ENCODE assay signal across 36 cellular contexts in genomic region chr3:167609156-167609555, GRCh38. TPM values are rescaled to one million over a fixed set of nuclear protein-coding genes. Genes with fewer than 3 reads are reported as not detected.
"Had no signal": no experiment of that assay in that cellular context is flagged by ENCODE, and none has a peak within 500 bp of the region (broad histone marks: within the 10 kb centered on the region; RNA-seq: fewer than 3 reads in every experiment).

No MANE protein-coding gene starts in this region.

- ATAC-seq: activated CD4-positive, alpha-beta T cell treated with anti-CD3 and anti-CD28 coated beads for 36 hours; activated CD8-positive, alpha-beta memory T cell treated with anti-CD3 and anti-CD28 coated beads, Interleukin-2, amount 10 ng/mL, durations not matched to agents 7 days and 5 days; activated CD8-positive, alpha-beta T cell treated with anti-CD3 and anti-CD28 coated beads, Interleukin-2, amount 10 ng/mL, durations not matched to agents 7 days and 5 days; esophagus mucosa; heart right ventricle; T-helper 17 cell had no signal

- H3K27me3 Mint-ChIP-seq: activated CD4-positive, alpha-beta T cell treated with anti-CD3 and anti-CD28 coated beads, Interleukin-2, amount 10 ng/mL, durations not matched to agents 24 days and 14 days; activated CD8-positive, alpha-beta memory T cell treated with anti-CD3 and anti-CD28 coated beads, Interleukin-2, amount 10 ng/mL, durations not matched to agents 7 days and 5 days; activated naive CD4-positive, alpha-beta T cell treated with anti-CD3 and anti-CD28 coated beads, Interleukin-2, amount 10 ng/mL, durations not matched to agents 7 days and 5 days; activated naive CD8-positive, alpha-beta T cell; dendritic cell treated with granulocyte-macrophage colony-stimulating factor and Interleukin-4, amounts not matched to agents 40 ng/mL and 50 ng/mL, for 4 days had no signal

- H3K9me3 Mint-ChIP-seq: activated CD4-positive, alpha-beta memory T cell treated with anti-CD3 and anti-CD28 coated beads for 36 hours; activated CD4-positive, alpha-beta T cell treated with anti-CD3 and anti-CD28 coated beads, Interleukin-2, amount 10 ng/mL, durations not matched to agents 24 days and 14 days; activated naive CD4-positive, alpha-beta T cell treated with anti-CD3 and anti-CD28 coated beads, Interleukin-2, amount 10 ng/mL, durations not matched to agents 7 days and 5 days; activated T-helper 1 cell treated with anti-CD3 and anti-CD28 coated beads, Interleukin-12 subunit alpha, Interleukin-12 subunit beta, Interleukin-2, Interleukin-4 antibody, amounts not matched to agents 30 ng/mL and 10 ng/mL and 1 ng/mL, durations not matched to agents 14 hours and 24 hours and 36 hours; activated T-helper 2 cell treated with anti-CD3 and anti-CD28 coated beads, Interferon-gamma antibody, Interleukin-2, Interleukin-4, amounts not matched to agents 10 μg/mL and 5 μg/mL and 100 μg/mL, durations not matched to agents 14 hours and 24 hours and 36 hours; central memory CD8-positive, alpha-beta T cell; dendritic cell treated with granulocyte-macrophage colony-stimulating factor and Interleukin-4, amounts not matched to agents 40 ng/mL and 50 ng/mL, for 4 days; endodermal cell; T-helper 2 cell treated with Interferon-gamma antibody and Interleukin-4, amounts not matched to agents 5 μg/mL and 100 μg/mL, for 36 hours had no signal

- H3K4me1 ChIP-seq: heart right ventricle had no signal

- H3K4me1 Mint-ChIP-seq: activated CD4-positive, alpha-beta T cell treated with anti-CD3 and anti-CD28 coated beads for 36 hours; activated CD4-positive, alpha-beta T cell treated with anti-CD3 and anti-CD28 coated beads, Interleukin-2, amount 10 ng/mL, durations not matched to agents 24 days and 14 days; activated CD8-positive, alpha-beta memory T cell treated with anti-CD3 and anti-CD28 coated beads, Interleukin-2, amount 10 ng/mL, durations not matched to agents 7 days and 5 days; activated naive CD4-positive, alpha-beta T cell treated with anti-CD3 and anti-CD28 coated beads, Interleukin-2, amount 10 ng/mL, durations not matched to agents 7 days and 5 days; central memory CD8-positive, alpha-beta T cell; T-helper 17 cell had no signal

- FAIRE-seq: astrocyte, frontal cortex had no signal

- H3K27ac Mint-ChIP-seq: activated CD4-positive, alpha-beta memory T cell treated with anti-CD3 and anti-CD28 coated beads for 36 hours; activated CD4-positive, alpha-beta T cell treated with anti-CD3 and anti-CD28 coated beads for 36 hours; activated CD4-positive, alpha-beta T cell treated with anti-CD3 and anti-CD28 coated beads, Interleukin-2, amount 10 ng/mL, durations not matched to agents 24 days and 14 days; activated CD8-positive, alpha-beta memory T cell treated with anti-CD3 and anti-CD28 coated beads, Interleukin-2, amount 10 ng/mL, durations not matched to agents 7 days and 5 days; activated CD8-positive, alpha-beta T cell treated with anti-CD3 and anti-CD28 coated beads, Interleukin-2, amount 10 ng/mL, durations not matched to agents 7 days and 5 days; activated naive CD4-positive, alpha-beta T cell treated with anti-CD3 and anti-CD28 coated beads, Interleukin-2, amount 10 ng/mL, durations not matched to agents 7 days and 5 days; activated naive CD8-positive, alpha-beta T cell; activated T-helper 1 cell treated with anti-CD3 and anti-CD28 coated beads, Interleukin-12 subunit alpha, Interleukin-12 subunit beta, Interleukin-2, Interleukin-4 antibody, amounts not matched to agents 30 ng/mL and 10 ng/mL and 1 ng/mL, durations not matched to agents 14 hours and 24 hours and 36 hours; activated T-helper 2 cell treated with anti-CD3 and anti-CD28 coated beads, Interferon-gamma antibody, Interleukin-2, Interleukin-4, amounts not matched to agents 10 μg/mL and 5 μg/mL and 100 μg/mL, durations not matched to agents 14 hours and 24 hours and 36 hours; dendritic cell treated with granulocyte-macrophage colony-stimulating factor and Interleukin-4, amounts not matched to agents 40 ng/mL and 50 ng/mL, for 4 days; T-helper 17 cell; T-helper 2 cell treated with Interferon-gamma antibody and Interleukin-4, amounts not matched to agents 5 μg/mL and 100 μg/mL, for 36 hours had no signal

- H3K4me3 ChIP-seq: coronary artery, dorsolateral prefrontal cortex, heart right ventricle had no signal

- H3K4me3 Mint-ChIP-seq: activated CD4-positive, alpha-beta memory T cell treated with anti-CD3 and anti-CD28 coated beads for 36 hours; activated CD4-positive, alpha-beta T cell treated with anti-CD3 and anti-CD28 coated beads for 36 hours; activated CD4-positive, alpha-beta T cell treated with anti-CD3 and anti-CD28 coated beads, Interleukin-2, amount 10 ng/mL, durations not matched to agents 24 days and 14 days; activated CD8-positive, alpha-beta memory T cell treated with anti-CD3 and anti-CD28 coated beads, Interleukin-2, amount 10 ng/mL, durations not matched to agents 7 days and 5 days; activated CD8-positive, alpha-beta T cell treated with anti-CD3 and anti-CD28 coated beads, Interleukin-2, amount 10 ng/mL, durations not matched to agents 7 days and 5 days; activated naive CD4-positive, alpha-beta T cell treated with anti-CD3 and anti-CD28 coated beads, Interleukin-2, amount 10 ng/mL, durations not matched to agents 7 days and 5 days; activated naive CD8-positive, alpha-beta T cell; activated T-helper 1 cell treated with anti-CD3 and anti-CD28 coated beads, Interleukin-12 subunit alpha, Interleukin-12 subunit beta, Interleukin-2, Interleukin-4 antibody, amounts not matched to agents 30 ng/mL and 10 ng/mL and 1 ng/mL, durations not matched to agents 14 hours and 24 hours and 36 hours; central memory CD8-positive, alpha-beta T cell; dendritic cell treated with granulocyte-macrophage colony-stimulating factor and Interleukin-4, amounts not matched to agents 40 ng/mL and 50 ng/mL, for 4 days; endodermal cell; T-helper 17 cell; T-helper 2 cell treated with Interferon-gamma antibody and Interleukin-4, amounts not matched to agents 5 μg/mL and 100 μg/mL, for 36 hours had no signal

- H3K36me3 Mint-ChIP-seq: activated CD4-positive, alpha-beta memory T cell treated with anti-CD3 and anti-CD28 coated beads for 36 hours; activated CD8-positive, alpha-beta memory T cell treated with anti-CD3 and anti-CD28 coated beads, Interleukin-2, amount 10 ng/mL, durations not matched to agents 7 days and 5 days; activated naive CD4-positive, alpha-beta T cell treated with anti-CD3 and anti-CD28 coated beads, Interleukin-2, amount 10 ng/mL, durations not matched to agents 7 days and 5 days; activated naive CD8-positive, alpha-beta T cell had no signal

- H3K27ac ChIP-seq: brain microvascular endothelial cell, coronary artery, dorsolateral prefrontal cortex, heart right ventricle had no signal

- H3K27me3 ChIP-seq: brain microvascular endothelial cell, dorsolateral prefrontal cortex, heart right ventricle had no signal

- DNase-seq: activated CD4-positive, alpha-beta memory T cell treated with anti-CD3 and anti-CD28 coated beads for 36 hours; activated CD4-positive, alpha-beta T cell treated with anti-CD3 and anti-CD28 coated beads for 36 hours; activated CD4-positive, alpha-beta T cell treated with anti-CD3 and anti-CD28 coated beads, Interleukin-2, amount 10 ng/mL, durations not matched to agents 24 days and 14 days; activated CD4-positive, CD25-positive, alpha-beta regulatory T cell; activated CD4-positive, CD25-positive, alpha-beta regulatory T cell treated with anti-CD3 and anti-CD28 coated beads, Interleukin-2, amount 50 U/mL, for 72 hours; activated CD8-positive, alpha-beta memory T cell treated with anti-CD3 and anti-CD28 coated beads, Interleukin-2, amount 10 ng/mL, durations not matched to agents 7 days and 5 days; activated CD8-positive, alpha-beta memory T cell treated with anti-CD3 and anti-CD28 coated beads, Interleukin-2, amount 50 U/mL, for 4 hours; activated CD8-positive, alpha-beta T cell treated with anti-CD3 and anti-CD28 coated beads, Interleukin-2, amount 10 ng/mL, durations not matched to agents 7 days and 5 days; activated gamma-delta T cell; activated naive CD4-positive, alpha-beta T cell; activated naive CD4-positive, alpha-beta T cell treated with anti-CD3 and anti-CD28 coated beads, Interleukin-2, amount 10 ng/mL, durations not matched to agents 7 days and 5 days; activated T-cell treated with anti-CD3 and anti-CD28 coated beads, Interleukin-2, amount 50 U/mL, for 1 hour; activated T-cell treated with anti-CD3 and anti-CD28 coated beads, Interleukin-2, amount 50 U/mL, for 48 hours; amniotic stem cell; brain microvascular endothelial cell; dorsolateral prefrontal cortex; effector memory CD4-positive, alpha-beta T cell; foreskin fibroblast; glutamatergic neuron; heart right ventricle; T-helper 1 cell; T-helper 17 cell; T1000 had no signal

- H3K9me3 ChIP-seq: heart right ventricle had no signal

- H3K36me3 ChIP-seq: brain microvascular endothelial cell, heart right ventricle had no signal

RNA-seq across cellular contexts. Expression of gene WDR49, which starts 44.6 kb away (rescaled TPM):
- total RNA-seq: activated CD4-positive, alpha-beta memory T cell treated with anti-CD3 and anti-CD28 coated beads for 36 hours; activated CD4-positive, alpha-beta T cell treated with anti-CD3 and anti-CD28 coated beads for 36 hours; activated CD8-positive, alpha-beta memory T cell treated with anti-CD3 and anti-CD28 coated beads for 36 hours; activated CD8-positive, alpha-beta memory T cell treated with anti-CD3 and anti-CD28 coated beads, Interleukin-2, amount 10 ng/mL, durations not matched to agents 7 days and 5 days; activated CD8-positive, alpha-beta T cell treated with anti-CD3 and anti-CD28 coated beads, Interleukin-2, amount 10 ng/mL, durations not matched to agents 7 days and 5 days; activated T-helper 1 cell treated with anti-CD3 and anti-CD28 coated beads, Interleukin-12 subunit alpha, Interleukin-12 subunit beta, Interleukin-2, Interleukin-4 antibody, amounts not matched to agents 30 ng/mL and 10 ng/mL and 1 ng/mL, durations not matched to agents 14 hours and 24 hours and 36 hours; activated T-helper 2 cell treated with anti-CD3 and anti-CD28 coated beads, Interferon-gamma antibody, Interleukin-2, Interleukin-4, amounts not matched to agents 10 μg/mL and 5 μg/mL and 100 μg/mL, durations not matched to agents 14 hours and 24 hours and 36 hours; epithelial cell of proximal tubule had no signal
